Comparison of ENCODE assay signal across 1 cellular context in genomic region chr3:9918261-9919038, GRCh38.
TF ChIP-seq lines count a peak whose summit lies in the region.

No MANE protein-coding gene starts in this region.

TF ChIP-seq in IMR-90, 13 proteins besides CTCF, POLR2A, EP300 and RAD21:
- TF ChIP-seq NFE2L2 (IDR thresholded peaks at IDR 0.05; ENCODE audit: low read depth, low read length) (no peak), CEBPB (IDR thresholded peaks at IDR 0.05; ENCODE audit: low read depth, low read length) (no peak), MAFK (IDR thresholded peaks at IDR 0.05; ENCODE audit: low read depth, low read length) (no peak), USF2 (IDR thresholded peaks at IDR 0.05; ENCODE audit: low read depth, low read length) (no peak), SMC3 (IDR thresholded peaks at IDR 0.05; ENCODE audit: low read depth, low read length) (no peak), FOS (IDR thresholded peaks at IDR 0.05; ENCODE audit: low read depth, low read length) (no peak), BHLHE40 (IDR thresholded peaks at IDR 0.05; ENCODE audit: low read depth, low read length) (no peak), CHD1 (IDR thresholded peaks at IDR 0.05; ENCODE audit: low read depth, low read length) (no peak), MXI1 (IDR thresholded peaks at IDR 0.05; ENCODE audit: borderline replicate concordance, low read depth, low read length) (no peak), MAZ (IDR thresholded peaks at IDR 0.05; ENCODE audit: borderline replicate concordance, low read depth, low read length) (no peak), ELK1 (IDR thresholded peaks at IDR 0.05; ENCODE audit: borderline replicate concordance, low read depth, low read length) (no peak), RFX5 (IDR thresholded peaks at IDR 0.05; ENCODE audit: low read depth, low read length) (no peak), RCOR1 (IDR thresholded peaks at IDR 0.05; ENCODE audit: insufficient replicate concordance, low read length) (no peak)
